Comparison of ENCODE assay signal across 8 cellular contexts in genomic region chr14:67599698-67600561, GRCh38. TPM values are rescaled to one million over a fixed set of nuclear protein-coding genes. Genes with fewer than 3 reads are reported as not detected.
DNase-seq lines count a peak whose midpoint lies in the region; ATAC-seq and TF ChIP-seq lines count a peak whose summit lies in the region.

Gene PIGH (minus strand): TSS chr14:67600268. CDS start chr14:67600203, 65 bp downstream.

- H3K27me3 ChIP-seq in DND-41 (ENCODE audit: insufficient read depth, low read length, poor library complexity) = no peaks in the 10 kb centered on the region
- H3K27me3 ChIP-seq in fibroblast of lung (ENCODE audit: control insufficient read depth, insufficient read depth, low read length) = no peaks in the 10 kb centered on the region

- H3K4me1 ChIP-seq in DND-41 (ENCODE audit: insufficient read depth, low read length) (peaks cover 40% of the 10 kb centered on the region), fibroblast of lung (ENCODE audit: control insufficient read depth, extremely low read depth, insufficient read depth, low read length) (no peaks in the 10 kb centered on the region)

- H3K9me3 Mint-ChIP-seq in activated T-helper 17 cell treated with anti-CD3 and anti-CD28 coated beads, Interleukin-2, amount 50 U/mL, for 72 hours = no peaks in the 10 kb centered on the region
- no peaks in the 10 kb centered on the region for H3K9me3 Mint-ChIP-seq in naive thymus-derived CD8-positive, alpha-beta T cell

- peaks cover 43% of the 10 kb centered on the region for H3K79me2 ChIP-seq in DND-41 (ENCODE audit: insufficient read depth, low read length)
- H3K79me2 ChIP-seq in fibroblast of lung (ENCODE audit: control insufficient read depth, insufficient read depth, low read length) = no peaks in the 10 kb centered on the region

- H3K27me3 Mint-ChIP-seq in activated T-helper 17 cell treated with anti-CD3 and anti-CD28 coated beads, Interleukin-2, amount 50 U/mL, for 72 hours = no peaks in the 10 kb centered on the region
- H3K27me3 Mint-ChIP-seq in naive thymus-derived CD8-positive, alpha-beta T cell = no peaks in the 10 kb centered on the region

- H2AFZ ChIP-seq in DND-41 (ENCODE audit: low read depth, low read length) = peak within 1 kb of the TSS; percentile 92
- H2AFZ ChIP-seq in fibroblast of lung (ENCODE audit: low read length) = peak within 1 kb of the TSS; percentile 94

- H3K9me3 ChIP-seq in DND-41 (ENCODE audit: insufficient read depth, low read length, severe bottlenecking) (no peaks in the 10 kb centered on the region), fibroblast of lung (ENCODE audit: control insufficient read depth, insufficient read depth, low read depth, low read length) (no peaks in the 10 kb centered on the region)

- peaks cover 26% of the 10 kb centered on the region for H3K36me3 Mint-ChIP-seq in activated T-helper 17 cell treated with anti-CD3 and anti-CD28 coated beads, Interleukin-2, amount 50 U/mL, for 72 hours (ENCODE audit: low read depth)
- H3K36me3 Mint-ChIP-seq in naive thymus-derived CD8-positive, alpha-beta T cell = peaks cover 0 to 5% (median 0%) of the 10 kb centered on the region in 3 donors

- TF ChIP-seq CTCF in DND-41 (IDR thresholded peaks at IDR 0.05; ENCODE audit: borderline replicate concordance, extremely low read depth, low read length, poor library complexity, severe bottlenecking) (peak; percentile 69), fibroblast of lung (conservative IDR thresholded peaks at IDR 0.05 in 1 of 2, IDR thresholded peaks at IDR 0.05 in 1 of 2; ENCODE audit: low read depth in 1 of 2, low read length in 2 of 2) (peak; percentile 32 to 41)

- H4K20me1 ChIP-seq in DND-41 (ENCODE audit: insufficient read depth, low read length) (no peaks in the 10 kb centered on the region), fibroblast of lung (ENCODE audit: control insufficient read depth, extremely low read depth, insufficient read depth, low read length) (no peaks in the 10 kb centered on the region)

- H3K36me3 ChIP-seq in DND-41 (ENCODE audit: insufficient read depth, low read length) (no peaks in the 10 kb centered on the region; the same call in 1 of the 2 replicates), fibroblast of lung (ENCODE audit: control insufficient read depth, insufficient read depth, low read length) (no peaks in the 10 kb centered on the region)

- DNase-seq in DND-41 (peak; percentile 94), KG1 (lab: John Stamatoyannopoulos, UW) (peak; percentile 81), RPMI7951 (ENCODE audit: low read depth) (peak; percentile 80), fibroblast of lung (ENCODE audit: low read depth in 2 of 2) (peak; percentile 82 to 83)
- peak; percentile 92 to 96 (median 94) for DNase-seq in naive thymus-derived CD8-positive, alpha-beta T cell
- peak; percentile 90 for DNase-seq in stimulated activated naive CD4-positive, alpha-beta T cell treated with Interleukin-2 at 50 U/mL for 16 hours (lab: John Stamatoyannopoulos, UW)

- H3K4me2 ChIP-seq in DND-41 (ENCODE audit: insufficient read depth, low read length) = peak within 1 kb of the TSS; percentile 63
- H3K4me2 ChIP-seq in fibroblast of lung (ENCODE audit: extremely low read depth, insufficient read depth, low read length) = peak within 1 kb of the TSS; percentile 67

- H3K4me1 Mint-ChIP-seq in activated T-helper 17 cell treated with anti-CD3 and anti-CD28 coated beads, Interleukin-2, amount 50 U/mL, for 72 hours = peaks cover 33% of the 10 kb centered on the region
- peaks cover 24 to 62% (median 47%) of the 10 kb centered on the region in 4 donors for H3K4me1 Mint-ChIP-seq in naive thymus-derived CD8-positive, alpha-beta T cell

- H3K4me3 Mint-ChIP-seq in activated T-helper 17 cell treated with anti-CD3 and anti-CD28 coated beads, Interleukin-2, amount 50 U/mL, for 72 hours = peak within 1 kb of the TSS; percentile 93
- H3K4me3 Mint-ChIP-seq in naive thymus-derived CD8-positive, alpha-beta T cell = peak within 1 kb of the TSS; percentile 88 to 99 (median 97)

- peak within 1 kb of the TSS; percentile 92 for H3K27ac Mint-ChIP-seq in activated T-helper 17 cell treated with anti-CD3 and anti-CD28 coated beads, Interleukin-2, amount 50 U/mL, for 72 hours
- H3K27ac Mint-ChIP-seq in naive thymus-derived CD8-positive, alpha-beta T cell = peak within 1 kb of the TSS; percentile 91 to 99 (median 98)

- ATAC-seq in DND-41 (ENCODE audit: insufficient read depth, low read depth) = peak; percentile 98
- ATAC-seq in GM21717 (IDR thresholded peaks at IDR 0.05; ENCODE audit: unreplicated experiment) = peak; percentile 86
- peak; percentile 100 for ATAC-seq in activated T-helper 17 cell treated with anti-CD3 and anti-CD28 coated beads, Interleukin-2, amount 50 U/mL, for 72 hours (replicated peaks)
- peak; percentile 94 to 96 for ATAC-seq in naive thymus-derived CD8-positive, alpha-beta T cell

- H3K27ac ChIP-seq in DND-41 (ENCODE audit: low read length) (peak within 1 kb of the TSS; percentile 86), fibroblast of lung (ENCODE audit: insufficient read depth, low read length) (peak within 1 kb of the TSS; percentile 70)

- POLR2A ChIA-PET in naive thymus-derived CD8-positive, alpha-beta T cell (lab: Charles Lee) = interaction anchor here (0.8 to 3.6 kb wide), 16 partner anchors 11 to 1798 kb away, joined by 3 to 27 read pairs (median 4); partner anchors contain the start of genes ARG2, ATP6V1D, EIF2S1 and ERH

- H3K9ac ChIP-seq in DND-41 (ENCODE audit: low read depth, low read length) = peak within 1 kb of the TSS; percentile 76
- H3K9ac ChIP-seq in fibroblast of lung (ENCODE audit: insufficient read depth, low read length) = peak within 1 kb of the TSS; percentile 70

- H3K4me3 ChIP-seq in DND-41 (ENCODE audit: low read depth in 1 of 2, low read length in 2 of 2) = peak within 1 kb of the TSS; percentile 66 to 84
- H3K4me3 ChIP-seq in fibroblast of lung (replicated peaks in 1 of 4; ENCODE audit: control extremely low read depth in 1 of 4, insufficient read depth in 1 of 4, low read depth in 3 of 4, low read length in 4 of 4) = peak within 1 kb of the TSS; percentile 77 to 88 (median 87)

RNA-seq across cellular contexts. Expression of gene PIGH, which starts in this region (rescaled TPM):
- total RNA-seq in RPMI7951 (2014; rRNA removed; shearing (Covaris generic)) = 18.5 and 20.9 TPM in 2 replicates
- 10 to 100 TPM; 17.6 to 20.0 TPM for total RNA-seq in activated T-helper 17 cell treated with anti-CD3 and anti-CD28 coated beads, Interleukin-2, amount 50 U/mL, for 72 hours
- 12.7 and 20.8 TPM in 2 replicates for total RNA-seq in fibroblast of lung
- polyA plus RNA-seq in fibroblast of lung = 14.2 and 15.6 TPM in 2 replicates
- polyA plus RNA-seq in fibroblast of lung (2012) = 9.8 and 10.0 TPM in 2 replicates
- polyA minus RNA-seq in fibroblast of lung (ENCODE audit: low replicate concordance) = 8.0 and 12.2 TPM in 2 replicates
- 10 to 100 TPM; 32.1 to 37.5 TPM for total RNA-seq in naive thymus-derived CD8-positive, alpha-beta T cell
- 10 to 100 TPM; 24.6 to 44.5 (median 35.3) TPM for polyA plus RNA-seq in naive thymus-derived CD8-positive, alpha-beta T cell

Comparison
In these comparisons a context has a peak if more than half of its experiments do, and no peak if none do; other contexts are left out.
1. Peak in every context shown above with its lines: DNase-seq, ATAC-seq, H3K4me3 ChIP-seq and H3K27ac ChIP-seq.